Comparison of ENCODE assay signal across 8 cellular contexts in genomic region chr2:221569342-221570278, GRCh38.
DNase-seq lines count a peak whose midpoint lies in the region; ATAC-seq and TF ChIP-seq lines count a peak whose summit lies in the region.

No MANE protein-coding gene starts in this region.

- H3K4me3 ChIP-seq in AG09309 (ENCODE audit: control insufficient read depth, low read depth, low read length) = peak overlapping the region; percentile 91
- H3K4me3 ChIP-seq in HAP-1 = peak overlapping the region; percentile 79

- peak overlapping the region; percentile 82 to 97 for H3K4me3 Mint-ChIP-seq in effector memory CD8-positive, alpha-beta T cell
- H3K4me3 Mint-ChIP-seq in nephron progenitor cell = peak overlapping the region; percentile 99

- in situ Hi-C loops in HAP-1 (cut with MboI; ENCODE audit: low sequenced_read_pairs) = loop anchor here (5.0 to 10.0 kb wide), 2 partner anchors 395 to 882 kb away; no protein-coding TSS in a partner anchor

- peaks cover 13 to 23% of the 10 kb centered on the region in 2 donors for H3K27me3 Mint-ChIP-seq in effector memory CD8-positive, alpha-beta T cell
- peaks cover 4% of the 10 kb centered on the region for H3K27me3 Mint-ChIP-seq in nephron progenitor cell (ENCODE audit: low read depth, poor library complexity)

- H3K27me3 ChIP-seq in HAP-1 (ENCODE audit: low read depth) = no peaks in the 10 kb centered on the region

- H3K9me3 ChIP-seq in HAP-1 = no peaks in the 10 kb centered on the region

- H3K36me3 ChIP-seq in HAP-1 (replicated peaks) = peaks cover 6% of the 10 kb centered on the region; the same call in 1 of the 2 replicates

- H3K27ac Mint-ChIP-seq in effector memory CD8-positive, alpha-beta T cell = peak overlapping the region; percentile 98 to 99
- peak overlapping the region; percentile 98 for H3K27ac Mint-ChIP-seq in nephron progenitor cell

- H3K4me1 Mint-ChIP-seq in effector memory CD8-positive, alpha-beta T cell (ENCODE audit: low read depth in 2 of 2) = peaks cover 22 to 32% of the 10 kb centered on the region in 2 donors
- peaks cover 67% of the 10 kb centered on the region for H3K4me1 Mint-ChIP-seq in nephron progenitor cell

- H3K36me3 Mint-ChIP-seq in effector memory CD8-positive, alpha-beta T cell (ENCODE audit: insufficient read depth) = peaks cover 34% of the 10 kb centered on the region
- H3K36me3 Mint-ChIP-seq in nephron progenitor cell (ENCODE audit: low read depth) = peaks cover 9% of the 10 kb centered on the region

- H3K4me1 ChIP-seq in HAP-1 = peaks cover 42% of the 10 kb centered on the region

- TF ChIP-seq CTCF in AG09309 (IDR thresholded peaks at IDR 0.05; ENCODE audit: control insufficient read depth, insufficient read depth, low read depth, low read length, missing control alignments) = no peak
- TF ChIP-seq CTCF in nephron progenitor cell (IDR thresholded peaks at IDR 0.05) = no peak

- ATAC-seq in effector memory CD8-positive, alpha-beta T cell (replicated peaks) = no peak
- ATAC-seq in GM18505 (IDR thresholded peaks at IDR 0.05; ENCODE audit: unreplicated experiment) (no peak), HG03565 (IDR thresholded peaks at IDR 0.05; ENCODE audit: unreplicated experiment) (no peak)

- TF ChIP-seq POLR2A in GM18505 (IDR thresholded peaks at IDR 0.05; ENCODE audit: borderline replicate concordance, extremely low read depth, insufficient read depth, insufficient read length) = no peak

- no peak for DNase-seq in AG09309 (ENCODE audit: low read depth)
- peak; percentile 94 to 99 for DNase-seq in HAP-1 (ENCODE audit: low spot score in 2 of 2)
- no peak for DNase-seq in effector memory CD8-positive, alpha-beta T cell
- peak; percentile 54 for DNase-seq in nephron progenitor cell
- DNase-seq in NCI-H187 (lab: John Stamatoyannopoulos, UW) = no peak
- DNase-seq in DMS114 treated with DMSO at 0.1 percent for 48 hours (lab: John Stamatoyannopoulos, UW; ENCODE audit: unreplicated experiment) = no peak

- H3K9me3 Mint-ChIP-seq in effector memory CD8-positive, alpha-beta T cell = no peaks in the 10 kb centered on the region
- H3K9me3 Mint-ChIP-seq in nephron progenitor cell = no peaks in the 10 kb centered on the region

Comparison
In these comparisons a context has a peak if more than half of its experiments do, and no peak if none do; other contexts are left out.
1. DNase-seq: peak in HAP-1 (2 of 2) and nephron progenitor cell (single experiment); none in AG09309 (single experiment), effector memory CD8-positive, alpha-beta T cell (0 of 3), NCI-H187 (0 of 2) and DMS114 treated with DMSO at 0.1 percent for 48 hours (single experiment).